In the genomic region with DNA sequence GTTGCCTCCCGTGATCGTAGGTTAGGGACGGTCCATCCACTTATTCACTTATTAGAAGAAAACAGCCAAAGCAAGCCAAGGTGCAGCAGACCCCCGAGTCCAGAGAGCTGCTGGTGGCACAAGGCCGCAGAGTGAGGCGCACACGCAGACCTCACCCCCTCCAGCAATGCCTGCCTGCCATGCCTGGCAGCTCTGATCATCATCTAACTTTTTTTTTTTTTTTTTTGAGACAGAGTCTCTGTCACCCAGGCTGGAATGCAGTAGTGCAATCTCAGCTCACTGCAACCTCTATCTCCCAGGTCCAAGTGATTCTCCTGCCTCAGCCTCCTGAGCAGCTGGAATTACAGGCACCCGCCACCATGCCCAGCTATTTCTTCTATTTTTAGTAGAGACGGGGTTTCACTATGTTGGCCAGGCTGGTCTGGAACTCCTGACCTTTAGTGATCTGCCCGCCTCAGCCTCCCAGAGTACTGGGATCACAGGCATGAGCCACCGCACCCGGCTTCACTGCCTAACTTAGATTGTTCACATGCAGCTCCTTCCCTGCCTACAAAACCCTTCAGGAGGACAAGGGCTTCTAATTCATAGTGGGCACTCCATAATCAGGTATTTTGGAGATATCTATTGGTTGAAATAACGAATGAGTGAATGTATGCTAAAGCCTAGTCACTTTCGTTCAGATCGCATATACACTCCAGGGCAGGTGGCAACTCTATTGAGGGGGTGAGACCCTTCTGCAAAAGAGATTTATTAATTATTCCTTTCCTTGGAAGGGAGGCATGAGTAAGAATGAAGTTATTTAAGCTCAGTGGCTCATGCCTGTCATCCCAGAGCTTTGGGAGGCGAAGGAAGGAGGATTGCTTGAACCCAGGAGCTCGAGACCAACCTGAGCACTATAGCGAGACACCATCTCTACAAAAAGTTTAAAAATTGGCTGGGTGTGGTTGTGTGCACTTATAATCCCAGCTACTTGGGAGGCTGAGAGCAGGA, we compare ENCODE assay signal across 11 cellular contexts. TPM values are rescaled to one million over a fixed set of nuclear protein-coding genes. Genes with fewer than 3 reads are reported as not detected.
DNase-seq lines count a peak whose midpoint lies in the region; ATAC-seq and TF ChIP-seq lines count a peak whose summit lies in the region.
"Had no signal": no experiment of that assay in that cellular context is flagged by ENCODE, and none has a peak within 500 bp of the region (broad histone marks: within the 10 kb centered on the region; RNA-seq: fewer than 3 reads in every experiment).

No MANE protein-coding gene starts in this region.

- no peak overlapping the region for H3K4ac ChIP-seq in H9 (ENCODE audit: low read depth, low read length)

- no peak overlapping the region for H4K5ac ChIP-seq in H9 (ENCODE audit: insufficient read length, low read depth, low read length)

- no CpG with 5 or more reads among the region's 18 CpGs for WGBS in H9 (ENCODE audit: extremely low coverage, insufficient read length, low lambda C conversion rate)
- WGBS in adipose tissue, 3 donors: 82 to 93% (median 90%) methylated on average over 18 of the region's 18 CpGs

- no peak overlapping the region for H2BK20ac ChIP-seq in H9 (ENCODE audit: low read depth, low read length, poor library complexity, severe bottlenecking)

- DNase-seq in H9 (no peak), kidney tubule cell (ENCODE audit: low spot score) (peak; percentile 38), NAMALWA (ENCODE audit: low spot score) (no peak)
- DNase-seq in activated CD4-positive, alpha-beta T cell treated with anti-CD3 and anti-CD28 coated beads, Interleukin-2, amount 10 ng/mL, durations not matched to agents 24 days and 14 days: no peak
- DNase-seq: activated naive CD8-positive, alpha-beta T cell treated with anti-CD3 and anti-CD28 coated beads, Interleukin-2, amount 10 ng/mL, durations not matched to agents 7 days and 5 days had no signal

- H3K9ac ChIP-seq in H9 (ENCODE audit: extremely low read depth, insufficient read length, low read length): no peak overlapping the region
- H3K9ac ChIP-seq in subcutaneous abdominal adipose tissue (ENCODE audit: low read length in 5 of 5): no peak overlapping the region
- H3K9ac ChIP-seq: KMS-11 had no signal

- H3K9me3 Mint-ChIP-seq in H9: no peaks in the 10 kb centered on the region
- H3K9me3 Mint-ChIP-seq in activated CD4-positive, alpha-beta T cell treated with anti-CD3 and anti-CD28 coated beads, Interleukin-2, amount 10 ng/mL, durations not matched to agents 24 days and 14 days: no peaks in the 10 kb centered on the region
- H3K9me3 Mint-ChIP-seq: activated CD4-positive, alpha-beta memory T cell treated with anti-CD3 and anti-CD28 coated beads, Interleukin-2, amount 10 ng/mL, durations not matched to agents 7 days and 5 days; activated naive CD8-positive, alpha-beta T cell treated with anti-CD3 and anti-CD28 coated beads, Interleukin-2, amount 10 ng/mL, durations not matched to agents 7 days and 5 days had no signal

- H3K27me3 Mint-ChIP-seq in H9 (ENCODE audit: low read depth): no peaks in the 10 kb centered on the region
- peaks cover 19% of the 10 kb centered on the region for H3K27me3 Mint-ChIP-seq in activated CD4-positive, alpha-beta T cell treated with anti-CD3 and anti-CD28 coated beads, Interleukin-2, amount 10 ng/mL, durations not matched to agents 24 days and 14 days

- no peak overlapping the region for H3K23ac ChIP-seq in H9 (ENCODE audit: insufficient read length, low read depth, low read length)

- H3K9me3 ChIP-seq in H9 (ENCODE audit: control insufficient read depth, low read depth, low read length) (no peaks in the 10 kb centered on the region), subcutaneous abdominal adipose tissue (ENCODE audit: control insufficient read depth in 5 of 5, low read length in 5 of 5) (no peaks in the 10 kb centered on the region)

- no peak overlapping the region for H4K8ac ChIP-seq in H9 (replicated peaks; ENCODE audit: insufficient read length, low read depth, low read length)

- H3K4me1 Mint-ChIP-seq in H9: peaks cover 39% of the 10 kb centered on the region in 2 experiments
- H3K4me1 Mint-ChIP-seq in activated CD4-positive, alpha-beta T cell treated with anti-CD3 and anti-CD28 coated beads, Interleukin-2, amount 10 ng/mL, durations not matched to agents 24 days and 14 days: peaks cover 13% of the 10 kb centered on the region

- intact Hi-C loops in activated CD4-positive, alpha-beta T cell treated with anti-CD3 and anti-CD28 coated beads, Interleukin-2, amount 10 ng/mL, durations not matched to agents 24 days and 14 days (cut with micrococcal nuclease): loop anchor here (2.0 kb wide), 1 partner anchor 36 kb away; no protein-coding TSS in a partner anchor

- H3K23me2 ChIP-seq in H9 (ENCODE audit: insufficient read length, low read depth, low read length, poor library complexity, severe bottlenecking): no peaks in the 10 kb centered on the region

- H3K27ac Mint-ChIP-seq in H9: peak overlapping the region in 1 of 3 experiments; percentile 98; a peak in 2 of 7 replicates
- H3K27ac Mint-ChIP-seq in activated CD4-positive, alpha-beta T cell treated with anti-CD3 and anti-CD28 coated beads, Interleukin-2, amount 10 ng/mL, durations not matched to agents 24 days and 14 days: no peak overlapping the region
- H3K27ac Mint-ChIP-seq: activated CD4-positive, alpha-beta memory T cell treated with anti-CD3 and anti-CD28 coated beads, Interleukin-2, amount 10 ng/mL, durations not matched to agents 7 days and 5 days; activated naive CD8-positive, alpha-beta T cell treated with anti-CD3 and anti-CD28 coated beads, Interleukin-2, amount 10 ng/mL, durations not matched to agents 7 days and 5 days had no signal

- H3K14ac ChIP-seq in H9 (ENCODE audit: insufficient read depth, low read length): no peak overlapping the region

- H2BK120ac ChIP-seq in H9 (ENCODE audit: low read depth, low read length, poor library complexity, severe bottlenecking): no peak overlapping the region

- H4K20me1 ChIP-seq in H9 (ENCODE audit: control insufficient read depth, insufficient read depth, insufficient read length): no peaks in the 10 kb centered on the region

- no peak for TF ChIP-seq CTCF in H9 (conservative IDR thresholded peaks at IDR 0.05)

- no peak overlapping the region for H3K56ac ChIP-seq in H9 (ENCODE audit: insufficient read length, low read depth, low read length)

- H3K4me2 ChIP-seq in H9 (ENCODE audit: insufficient read depth, insufficient read length, low read length): peak overlapping the region; percentile 14
- H3K4me2 ChIP-seq: KMS-11 had no signal

- H3K36me3 Mint-ChIP-seq in H9 (ENCODE audit: insufficient read depth in 1 of 3, low read depth in 3 of 3): no peaks in the 10 kb centered on the region; a peak in 1 of 7 replicates
- no peaks in the 10 kb centered on the region for H3K36me3 Mint-ChIP-seq in activated CD4-positive, alpha-beta T cell treated with anti-CD3 and anti-CD28 coated beads, Interleukin-2, amount 10 ng/mL, durations not matched to agents 24 days and 14 days (ENCODE audit: low read depth)
- H3K36me3 Mint-ChIP-seq: activated naive CD8-positive, alpha-beta T cell treated with anti-CD3 and anti-CD28 coated beads, Interleukin-2, amount 10 ng/mL, durations not matched to agents 7 days and 5 days had no signal

- H3K4me3 ChIP-seq in subcutaneous abdominal adipose tissue (ENCODE audit: low read depth in 1 of 5, low read length in 5 of 5): peak overlapping the region in 1 of 5 donors; percentile 47

- H3K27me3 ChIP-seq in H9 (ENCODE audit: insufficient read depth, low read length): no peaks in the 10 kb centered on the region
- H3K27me3 ChIP-seq in subcutaneous abdominal adipose tissue (ENCODE audit: control insufficient read depth in 5 of 5, insufficient read depth in 4 of 5, low read length in 5 of 5): no peaks in the 10 kb centered on the region

- ATAC-seq in esophagus mucosa (no peak), HG02938 (IDR thresholded peaks at IDR 0.05; ENCODE audit: unreplicated experiment) (no peak)

- H2BK12ac ChIP-seq in H9 (ENCODE audit: insufficient read length, low read depth, low read length): no peak overlapping the region

- no peaks in the 10 kb centered on the region for H3K79me1 ChIP-seq in H9 (ENCODE audit: insufficient read depth, low read depth, low read length, poor library complexity, severe bottlenecking)

- no peaks in the 10 kb centered on the region for H3K36me3 ChIP-seq in subcutaneous abdominal adipose tissue (ENCODE audit: control insufficient read depth in 5 of 5, insufficient read depth in 5 of 5, low read length in 5 of 5)

- H2AFZ ChIP-seq in H9 (ENCODE audit: low read length): no peak overlapping the region

- no peak overlapping the region for H2AK5ac ChIP-seq in H9 (ENCODE audit: insufficient read length, low read length)

- H3K18ac ChIP-seq in H9 (ENCODE audit: insufficient read length, low read depth, low read length): peak overlapping the region; percentile 0

- no peaks in the 10 kb centered on the region for H3K79me2 ChIP-seq in H9 (ENCODE audit: insufficient read depth, low read length)

- H3K4me3 Mint-ChIP-seq in H9: peak overlapping the region in 1 of 2 experiments; percentile 7; a peak in 2 of 5 replicates
- no peak overlapping the region for H3K4me3 Mint-ChIP-seq in activated CD4-positive, alpha-beta T cell treated with anti-CD3 and anti-CD28 coated beads, Interleukin-2, amount 10 ng/mL, durations not matched to agents 24 days and 14 days
- H3K4me3 Mint-ChIP-seq: activated CD4-positive, alpha-beta memory T cell treated with anti-CD3 and anti-CD28 coated beads, Interleukin-2, amount 10 ng/mL, durations not matched to agents 7 days and 5 days; activated naive CD8-positive, alpha-beta T cell treated with anti-CD3 and anti-CD28 coated beads, Interleukin-2, amount 10 ng/mL, durations not matched to agents 7 days and 5 days had no signal

- H4K91ac ChIP-seq in H9 (ENCODE audit: insufficient read length, low read depth, low read length): no peak overlapping the region

- no peak overlapping the region for H2BK5ac ChIP-seq in H9 (ENCODE audit: insufficient read length, low read length)

- H3K27ac ChIP-seq in H9 (ENCODE audit: insufficient read length, low read depth, low read length): no peak overlapping the region
- H3K27ac ChIP-seq in adipose tissue (ENCODE audit: low read depth, low read length): peak overlapping the region; percentile 65
- peak overlapping the region; percentile 40 for H3K27ac ChIP-seq in subcutaneous abdominal adipose tissue (ENCODE audit: low read depth, low read length)
- H3K27ac ChIP-seq: KMS-11 had no signal

- H3K4me1 ChIP-seq in H9 (ENCODE audit: insufficient read depth, low read length) (peaks cover 3% of the 10 kb centered on the region), subcutaneous abdominal adipose tissue (ENCODE audit: control insufficient read depth in 5 of 5, insufficient read depth in 5 of 5, low read length in 5 of 5) (peaks cover 3 to 32% (median 27%) of the 10 kb centered on the region in 5 donors)

- no peak overlapping the region for H3T11ph ChIP-seq in H9 (ENCODE audit: low read length)

- no peak overlapping the region for H2BK15ac ChIP-seq in H9 (ENCODE audit: low read depth, low read length)

RNA-seq across cellular contexts. Expression of a gene that starts 15.9 kb away (rescaled TPM):
- 21.8 and 22.4 TPM in 2 replicates for total RNA-seq in H9 (2021)
- 10 to 100 TPM in 2 of 3 donors, 1 to 10 TPM in 1; 6.7 to 23.1 (median 10.2) TPM for polyA plus RNA-seq in adipose tissue
- 14.3 TPM for total RNA-seq in esophagus mucosa
- 41.1 and 44.5 TPM in 2 replicates for total RNA-seq in activated CD4-positive, alpha-beta T cell treated with anti-CD3 and anti-CD28 coated beads, Interleukin-2, amount 10 ng/mL, durations not matched to agents 24 days and 14 days

RNA-seq across cellular contexts. Expression of a gene that starts 25.8 kb away (rescaled TPM):
- total RNA-seq in H9 (2021) (11.5 and 13.0 TPM in 2 replicates), esophagus mucosa (5.3 TPM)
- polyA plus RNA-seq in adipose tissue: 100 to 1,000 TPM in 1 of 3 donors, 10 to 100 TPM in 2; 17.2 to 110 (median 29.5) TPM
- total RNA-seq in activated CD4-positive, alpha-beta T cell treated with anti-CD3 and anti-CD28 coated beads, Interleukin-2, amount 10 ng/mL, durations not matched to agents 24 days and 14 days: 0.33 and 0.45 TPM in 2 replicates

RNA-seq across cellular contexts. Expression of a gene that starts 53.1 kb away (rescaled TPM):
- total RNA-seq in H9 (2021): 65.2 and 73.0 TPM in 2 replicates
- 10 to 100 TPM; 25.2 to 42.6 (median 32.5) TPM for polyA plus RNA-seq in adipose tissue
- 60.4 TPM for total RNA-seq in esophagus mucosa
- 44.2 and 49.2 TPM in 2 replicates for total RNA-seq in activated CD4-positive, alpha-beta T cell treated with anti-CD3 and anti-CD28 coated beads, Interleukin-2, amount 10 ng/mL, durations not matched to agents 24 days and 14 days
